In genomic region chr11:134512061-134512460, GRCh38 we compare ENCODE assay signal across 30 cellular contexts.
DNase-seq lines count a peak whose midpoint lies in the region; ATAC-seq, FAIRE-seq and TF ChIP-seq lines count a peak whose summit lies in the region.
"Had no signal": no experiment of that assay in that cellular context is flagged by ENCODE, and none has a peak within 500 bp of the region (broad histone marks: within the 10 kb centered on the region; RNA-seq: fewer than 3 reads in every experiment).

No MANE protein-coding gene starts in this region.

- ATAC-seq in right lobe of liver (no peak), HepG2 (no peak), upper lobe of right lung (no peak)
- ATAC-seq: A549; CD8-positive, alpha-beta T cell; GM12878; GM23338; Panc1 had no signal

- TF ChIP-seq EP300 in HepG2 (IDR thresholded peaks at IDR 0.05; ENCODE audit: low read depth in 2 of 2, low read length in 2 of 2) (no peak), HepG2 (CRISPR knock-in tag; IDR thresholded peaks at IDR 0.05; ENCODE audit: borderline replicate concordance) (no peak)

- peaks cover 27% of the 10 kb centered on the region for H3K27me3 Mint-ChIP-seq in chondrocyte (ENCODE audit: low read depth)

- FAIRE-seq in HepG2 (lab: Jason Lieb, UNC), result no peak
- FAIRE-seq: A549, GM12878, HTR-8/SVneo had no signal

- no TSS peak for BruUV-seq in HepG2 (replicated peaks; lab: Mats Ljungman, UMichigan)

- no peak for TF ChIP-seq RAD21 in HepG2 (CRISPR knock-in tag; IDR thresholded peaks at IDR 0.05)

- H3K79me2 ChIP-seq in HepG2 (ENCODE audit: insufficient read depth, low read length), result no peaks in the 10 kb centered on the region

- H3K4me2 ChIP-seq in HepG2 (ENCODE audit: low read depth, low read length), result no peak overlapping the region
- H3K4me2 ChIP-seq: A549, GM23338 had no signal

- peak in 2 of 3 donors; percentile 11 to 17 for DNase-seq in right lobe of liver
- DNase-seq in HepG2 (ENCODE audit: low spot score), result no peak
- peak; percentile 44 for DNase-seq in chondrocyte (ENCODE audit: low spot score)
- DNase-seq in posterior vena cava (ENCODE audit: low spot score), result peak; percentile 72
- peak; percentile 31 for DNase-seq in upper lobe of right lung
- no peak for DNase-seq in NCI-H1105 treated with DMSO at 0.1 percent for 48 hours (lab: John Stamatoyannopoulos, UW)
- DNase-seq in Ammon's horn (ENCODE audit: low spot score), result no peak
- no peak for DNase-seq in NCI-H524 (lab: John Stamatoyannopoulos, UW)
- DNase-seq: AML-193, C1 segment of cervical spinal cord, DMS79, EL, GDM1, H9, HFFc6, KBM-7, MV-4-11, NCI-H1694 treated with DMSO at 0.1 percent for 48 hours, NCI-H2081, NCI-H2227 treated with DMSO at 0.1 percent for 48 hours, NCI-H69, SIG-M5 had no signal

- H3K36me3 Mint-ChIP-seq in chondrocyte (ENCODE audit: low read depth), result no peaks in the 10 kb centered on the region
- H3K36me3 Mint-ChIP-seq: CD8-positive, alpha-beta T cell had no signal

- H3K9me3 ChIP-seq in right lobe of liver, result no peaks in the 10 kb centered on the region
- no peaks in the 10 kb centered on the region for H3K9me3 ChIP-seq in HepG2 (ENCODE audit: low read length)
- H3K9me3 ChIP-seq in upper lobe of right lung, result no peaks in the 10 kb centered on the region
- H3K9me3 ChIP-seq: A549, Caco-2 had no signal

- H3K27me3 ChIP-seq in right lobe of liver (no peaks in the 10 kb centered on the region), HepG2 (ENCODE audit: control insufficient read depth in 1 of 2, insufficient read depth in 2 of 2, low read length in 2 of 2) (peaks cover 7 to 61% of the 10 kb centered on the region in 2 experiments; a peak in 4 of 5 replicates), upper lobe of right lung (peaks cover 32% of the 10 kb centered on the region)

- POLR2A ChIA-PET in HepG2 (lab: Yijun Ruan, JAX), result no interaction called here

- no peak for TF ChIP-seq CTCF in right lobe of liver (IDR thresholded peaks at IDR 0.05)
- TF ChIP-seq CTCF in HepG2 (CRISPR knock-in tag; IDR thresholded peaks at IDR 0.05), result no peak
- TF ChIP-seq CTCF in chondrocyte (IDR thresholded peaks at IDR 0.05), result no peak
- TF ChIP-seq CTCF in upper lobe of right lung (IDR thresholded peaks at IDR 0.05), result no peak

- H3K36me3 ChIP-seq in right lobe of liver (no peaks in the 10 kb centered on the region), HepG2 (replicated peaks in 1 of 2; ENCODE audit: control insufficient read depth in 1 of 2, insufficient read depth in 2 of 2, low read length in 2 of 2) (no peaks in the 10 kb centered on the region), upper lobe of right lung (no peaks in the 10 kb centered on the region)

- TF ChIP-seq POLR2A in right lobe of liver (IDR thresholded peaks at IDR 0.05) (no peak), HepG2 (IDR thresholded peaks at IDR 0.05; ENCODE audit: insufficient read depth in 1 of 2, low read depth in 2 of 2, low read length in 2 of 2) (no peak)

- in situ Hi-C loops in HepG2 (cut with HindIII; ENCODE audit: extremely low pct_ligation_motif_present, low pct_unique_long_range_greater_than_20kb), result no loop called here

- H4K20me1 ChIP-seq in HepG2 (ENCODE audit: insufficient read depth, low read length), result no peaks in the 10 kb centered on the region

- no peak overlapping the region for H3K27ac ChIP-seq in right lobe of liver
- no peak overlapping the region for H3K27ac ChIP-seq in HepG2 (ENCODE audit: extremely low read length, insufficient read depth, low read length)
- no peak overlapping the region for H3K27ac ChIP-seq in upper lobe of right lung
- H3K27ac ChIP-seq: A549, SK-N-MC had no signal

- H3K4me1 ChIP-seq in right lobe of liver, result no peaks in the 10 kb centered on the region
- no peaks in the 10 kb centered on the region for H3K4me1 ChIP-seq in HepG2 (ENCODE audit: insufficient read depth, low read length)
- H3K4me1 ChIP-seq in upper lobe of right lung, result no peaks in the 10 kb centered on the region
- H3K4me1 ChIP-seq: A549, Caco-2 had no signal

- H3K9ac ChIP-seq in HepG2 (ENCODE audit: insufficient read depth, low read depth, low read length), result no peak overlapping the region

- no peak overlapping the region for H3K4me3 Mint-ChIP-seq in chondrocyte (ENCODE audit: unreplicated experiment)
- H3K4me3 Mint-ChIP-seq: CD8-positive, alpha-beta T cell; GM23338; H9; HFFc6 had no signal

- no peak overlapping the region for H3K27ac Mint-ChIP-seq in chondrocyte (ENCODE audit: unreplicated experiment)
- H3K27ac Mint-ChIP-seq: CD8-positive, alpha-beta T cell; GM23338; H9; HFFc6 had no signal

- WGBS in right lobe of liver (ENCODE audit: insufficient coverage, low coverage, low lambda C conversion rate, missing lambda C conversion rate), result 85% methylated on average over 4 of the region's 7 CpGs
- 5% methylated on average over 6 of the region's 7 CpGs for WGBS in HepG2 (ENCODE audit: low lambda C conversion rate)

- no peaks in the 10 kb centered on the region for H3K4me1 Mint-ChIP-seq in chondrocyte (ENCODE audit: low read depth)

- no peaks in the 10 kb centered on the region for H3K9me3 Mint-ChIP-seq in chondrocyte (ENCODE audit: low read depth)
- H3K9me3 Mint-ChIP-seq: CD8-positive, alpha-beta T cell; GM23338; H9 had no signal

- intact Hi-C loops in right lobe of liver (cut with DNase I) (no loop called here), HepG2 (cut with micrococcal nuclease; ENCODE audit: unreplicated experiment) (no loop called here), posterior vena cava (cut with DNase I) (no loop called here), upper lobe of right lung (cut with DNase I) (no loop called here)

- no peak overlapping the region for H2AFZ ChIP-seq in HepG2 (ENCODE audit: low read length)
- H2AFZ ChIP-seq: GM23338 had no signal

- CTCF ChIA-PET in HepG2 (lab: Yijun Ruan, JAX; ENCODE audit: low intra/inter-chr PET ratio, low total read pairs), result no interaction called here

- H3K4me3 ChIP-seq in right lobe of liver (no peak overlapping the region), HepG2 (replicated peaks in 1 of 3; ENCODE audit: insufficient read depth in 1 of 3, low read depth in 2 of 3, low read length in 3 of 3) (no peak overlapping the region), upper lobe of right lung (no peak overlapping the region)
- H3K4me3 ChIP-seq: A549, GM12878, GM23338, SK-N-MC had no signal

TF ChIP-seq in HepG2, 621 proteins besides CTCF, POLR2A, EP300 and RAD21 (continues in another document):
- TF ChIP-seq YY1 (IDR thresholded peaks at IDR 0.05; ENCODE audit: insufficient read depth, insufficient replicate concordance, low read depth, low read length) (no peak), YEATS2 (CRISPR knock-in tag; IDR thresholded peaks at IDR 0.05; ENCODE audit: borderline replicate concordance) (no peak), CREB1 (IDR thresholded peaks at IDR 0.05) (no peak), CREB1 (CRISPR knock-in tag; IDR thresholded peaks at IDR 0.05) (no peak), ZFP41 (CRISPR knock-in tag; IDR thresholded peaks at IDR 0.05; ENCODE audit: borderline replicate concordance) (no peak), ZNF784 (CRISPR knock-in tag; IDR thresholded peaks at IDR 0.05; ENCODE audit: borderline replicate concordance) (no peak), BCL3 (CRISPR knock-in tag; IDR thresholded peaks at IDR 0.05) (no peak), ZNF256 (CRISPR knock-in tag; conservative IDR thresholded peaks at IDR 0.05) (no peak), MAFG (CRISPR knock-in tag; IDR thresholded peaks at IDR 0.05) (no peak), MAFF (IDR thresholded peaks at IDR 0.05; ENCODE audit: low read depth, low read length) (no peak), ZBTB2 (CRISPR knock-in tag; IDR thresholded peaks at IDR 0.05; ENCODE audit: low read depth) (no peak), ZNF317 (CRISPR knock-in tag; IDR thresholded peaks at IDR 0.05) (no peak), WIZ (CRISPR knock-in tag; IDR thresholded peaks at IDR 0.05) (no peak), SALL1 (CRISPR knock-in tag; IDR thresholded peaks at IDR 0.05) (no peak), GATAD1 (CRISPR knock-in tag; IDR thresholded peaks at IDR 0.05) (no peak)

Comparison
In these comparisons a context has a peak if more than half of its experiments do, and no peak if none do; other contexts are left out.
1. DNase-seq: peak in right lobe of liver (2 of 3), chondrocyte (single experiment), posterior vena cava (single experiment) and upper lobe of right lung (single experiment); none in HepG2 (single experiment), NCI-H1105 treated with DMSO at 0.1 percent for 48 hours (single experiment), Ammon's horn (single experiment) and NCI-H524 (0 of 2).